ENCODE assay signal across 8 cellular contexts in the genomic region with DNA sequence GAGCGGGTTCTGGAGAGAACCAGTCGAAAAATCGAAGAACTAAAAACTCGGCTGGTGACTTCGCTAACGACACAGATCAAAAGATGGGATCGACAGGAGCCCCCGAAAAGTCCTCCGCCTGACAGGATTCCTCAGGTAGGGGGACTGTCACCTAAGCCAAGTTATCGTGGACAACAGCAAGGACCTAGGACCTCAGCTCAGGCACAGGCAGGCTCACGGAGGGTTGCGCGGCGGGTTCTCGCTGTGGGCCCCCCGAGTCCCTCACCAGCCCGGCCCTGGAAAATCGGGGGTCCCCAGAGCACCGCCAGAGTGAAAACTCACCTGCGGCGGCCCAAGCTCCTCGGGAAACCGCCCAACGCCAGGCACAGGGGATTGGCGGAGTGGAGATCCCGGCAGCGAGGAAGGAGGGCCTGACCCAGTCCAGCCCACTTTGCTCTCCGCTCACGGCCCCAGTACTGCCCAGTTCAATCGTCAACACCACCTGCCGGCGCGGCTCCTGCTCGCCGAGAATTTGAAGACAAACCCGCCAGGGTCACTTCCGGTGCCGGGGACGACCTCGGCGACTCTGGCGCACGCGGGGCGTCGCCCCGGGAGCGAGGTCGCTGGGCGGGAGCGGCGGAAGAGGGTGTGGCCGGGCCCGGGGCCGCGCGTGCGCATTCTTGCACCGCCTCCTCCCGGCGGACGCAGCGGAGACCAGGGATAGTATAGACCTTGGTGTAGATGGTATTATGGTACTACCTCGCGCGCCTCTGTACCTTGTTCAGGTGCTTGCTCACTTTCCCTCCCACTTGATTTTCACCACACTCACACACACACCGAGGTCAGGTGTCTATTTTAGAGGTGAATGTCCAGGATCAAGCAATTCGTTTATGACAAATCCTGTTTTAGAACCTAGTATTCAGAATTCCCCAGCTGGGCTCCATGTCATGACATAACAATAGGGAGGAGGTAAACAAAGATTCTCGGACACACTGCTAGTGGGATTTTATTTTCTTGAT. TPM values are rescaled to one million over a fixed set of nuclear protein-coding genes. Genes with fewer than 3 reads are reported as not detected.
DNase-seq lines count a peak whose midpoint lies in the region; ATAC-seq and TF ChIP-seq lines count a peak whose summit lies in the region.

A gene (minus strand): TSS at position 567 of the 998 bp plus-strand sequence. CDS start 10,167 bp downstream, outside the sequence.

- no peaks in the 10 kb centered on the region for H3K36me3 Mint-ChIP-seq in activated T-helper 2 cell treated with anti-CD3 and anti-CD28 coated beads, Interferon-gamma antibody, Interleukin-2, Interleukin-4, amounts not matched to agents 10 μg/mL and 5 μg/mL and 100 μg/mL, durations not matched to agents 14 hours and 24 hours and 36 hours (ENCODE audit: low read depth)
- no peaks in the 10 kb centered on the region for H3K36me3 Mint-ChIP-seq in natural killer cell

- H3K4me1 Mint-ChIP-seq in activated T-helper 2 cell treated with anti-CD3 and anti-CD28 coated beads, Interferon-gamma antibody, Interleukin-2, Interleukin-4, amounts not matched to agents 10 μg/mL and 5 μg/mL and 100 μg/mL, durations not matched to agents 14 hours and 24 hours and 36 hours (ENCODE audit: low read depth), result peaks cover 24% of the 10 kb centered on the region
- H3K4me1 Mint-ChIP-seq in natural killer cell, result peaks cover 26 to 29% of the 10 kb centered on the region in 2 donors

- H3K27me3 Mint-ChIP-seq in activated T-helper 2 cell treated with anti-CD3 and anti-CD28 coated beads, Interferon-gamma antibody, Interleukin-2, Interleukin-4, amounts not matched to agents 10 μg/mL and 5 μg/mL and 100 μg/mL, durations not matched to agents 14 hours and 24 hours and 36 hours (ENCODE audit: low read depth), result no peaks in the 10 kb centered on the region
- no peaks in the 10 kb centered on the region for H3K27me3 Mint-ChIP-seq in natural killer cell (ENCODE audit: low read depth in 2 of 2)

- TF ChIP-seq CTCF in LNCaP clone FGC (IDR thresholded peaks at IDR 0.05; ENCODE audit: control insufficient read depth, extremely low read depth, insufficient read depth) (no peak), natural killer cell (IDR thresholded peaks at IDR 0.05) (no peak)

- peak within 1 kb of the TSS; percentile 81 for H3K27ac Mint-ChIP-seq in activated T-helper 2 cell treated with anti-CD3 and anti-CD28 coated beads, Interferon-gamma antibody, Interleukin-2, Interleukin-4, amounts not matched to agents 10 μg/mL and 5 μg/mL and 100 μg/mL, durations not matched to agents 14 hours and 24 hours and 36 hours
- peak within 1 kb of the TSS; percentile 82 to 88 for H3K27ac Mint-ChIP-seq in natural killer cell

- H3K4me3 Mint-ChIP-seq in activated T-helper 2 cell treated with anti-CD3 and anti-CD28 coated beads, Interferon-gamma antibody, Interleukin-2, Interleukin-4, amounts not matched to agents 10 μg/mL and 5 μg/mL and 100 μg/mL, durations not matched to agents 14 hours and 24 hours and 36 hours (ENCODE audit: low read depth), result peak within 1 kb of the TSS; percentile 91
- H3K4me3 Mint-ChIP-seq in natural killer cell, result peak within 1 kb of the TSS; percentile 92

- peak; percentile 87 to 90 (median 87) for ATAC-seq in natural killer cell

- DNase-seq in EL (peak; percentile 87), H4 (ENCODE audit: low spot score) (peak; percentile 68), LNCaP clone FGC (ENCODE audit: low read depth) (peak; percentile 82), RPMI8226 (peak; percentile 92), fibroblast of peridontal ligament (ENCODE audit: extremely low read depth) (peak; percentile 66), natural killer cell (peak; percentile 64)
- DNase-seq in activated T-helper 2 cell treated with anti-CD3 and anti-CD28 coated beads, Interferon-gamma antibody, Interleukin-2, Interleukin-4, amounts not matched to agents 10 μg/mL and 5 μg/mL and 100 μg/mL, durations not matched to agents 14 hours and 24 hours and 36 hours (ENCODE audit: low spot score), result peak; percentile 87
- DNase-seq in stimulated activated naive CD4-positive, alpha-beta T cell (lab: John Stamatoyannopoulos, UW), result peak; percentile 75 to 83 (median 78)

- no peaks in the 10 kb centered on the region for H3K9me3 Mint-ChIP-seq in activated T-helper 2 cell treated with anti-CD3 and anti-CD28 coated beads, Interferon-gamma antibody, Interleukin-2, Interleukin-4, amounts not matched to agents 10 μg/mL and 5 μg/mL and 100 μg/mL, durations not matched to agents 14 hours and 24 hours and 36 hours
- no peaks in the 10 kb centered on the region for H3K9me3 Mint-ChIP-seq in natural killer cell

- intact Hi-C loops in activated T-helper 2 cell treated with anti-CD3 and anti-CD28 coated beads, Interferon-gamma antibody, Interleukin-2, Interleukin-4, amounts not matched to agents 10 μg/mL and 5 μg/mL and 100 μg/mL, durations not matched to agents 14 hours and 24 hours and 36 hours (cut with micrococcal nuclease), result loop anchor here (1.0 to 5.0 kb wide), 6 partner anchors 38 to 102 kb away; a partner anchor contains a TSS
- intact Hi-C loops in natural killer cell (cut with micrococcal nuclease), result loop anchor here (1.0 kb wide), 1 partner anchor 82 kb away; a partner anchor contains a TSS

- peak within 1 kb of the TSS; percentile 91 for H3K4me3 ChIP-seq in LNCaP clone FGC (ENCODE audit: low read depth, low read length)

RNA-seq across cellular contexts. Expression of the gene that starts here (rescaled TPM):
- total RNA-seq in H4 (2014; rRNA removed; shearing (Covaris generic)), result 11.8 and 15.3 TPM in 2 replicates
- 18.9 and 20.8 TPM in 2 replicates for total RNA-seq in activated T-helper 2 cell treated with anti-CD3 and anti-CD28 coated beads, Interferon-gamma antibody, Interleukin-2, Interleukin-4, amounts not matched to agents 10 μg/mL and 5 μg/mL and 100 μg/mL, durations not matched to agents 14 hours and 24 hours and 36 hours
- total RNA-seq in natural killer cell, result 10 to 100 TPM; 16.4 to 22.7 (median 21.0) TPM

Comparison
In these comparisons a context has a peak if more than half of its experiments do, and no peak if none do; other contexts are left out.
1. Peak in every context shown above with its lines: DNase-seq, ATAC-seq and H3K4me3 ChIP-seq.